Comparison of ENCODE assay signal across 2 cellular contexts in genomic region chr17:41524261-41524660, GRCh38.
TF ChIP-seq lines count a peak whose summit lies in the region.

No MANE protein-coding gene starts in this region.

TF ChIP-seq in SK-N-SH, 30 proteins besides CTCF, POLR2A, EP300 and RAD21:
- TF ChIP-seq RXRA (IDR thresholded peaks at IDR 0.05; ENCODE audit: borderline replicate concordance, low read depth) (no peak), PBX3 (IDR thresholded peaks at IDR 0.05) (0 out of 2 replicates have a peak, but pooled peaks have one; percentile 6)
TF ChIP-seq in SK-N-SH: peak in this region for 1.

TF ChIP-seq in SK-N-SH treated with all-trans-retinoic acid at 6 μM for 48 hours, 23 proteins besides CTCF, POLR2A, EP300 and RAD21:
- TF ChIP-seq TCF4 (CRISPR knock-in tag; IDR thresholded peaks at IDR 0.05; ENCODE audit: borderline replicate concordance) (no peak), TSHZ2 (CRISPR knock-in tag; IDR thresholded peaks at IDR 0.05) (no peak), PPARA (CRISPR knock-in tag; IDR thresholded peaks at IDR 0.05; ENCODE audit: borderline replicate concordance) (no peak), SNAI2 (CRISPR knock-in tag; IDR thresholded peaks at IDR 0.05) (no peak), CSRNP3 (CRISPR knock-in tag; IDR thresholded peaks at IDR 0.05) (no peak), ISL1 (CRISPR knock-in tag; IDR thresholded peaks at IDR 0.05) (no peak), ZFP3 (CRISPR knock-in tag; IDR thresholded peaks at IDR 0.05) (no peak), ZFP30 (CRISPR knock-in tag; IDR thresholded peaks at IDR 0.05) (no peak)
